ENCODE assay signal across 8 cellular contexts in genomic region chr6:144653885-144654505, GRCh38.
DNase-seq lines count a peak whose midpoint lies in the region; ATAC-seq and TF ChIP-seq lines count a peak whose summit lies in the region.

No MANE protein-coding gene starts in this region.

- H3K27me3 Mint-ChIP-seq in activated CD4-positive, alpha-beta T cell treated with anti-CD3 and anti-CD28 coated beads for 36 hours = no peaks in the 10 kb centered on the region

- CTCF ChIA-PET in activated CD4-positive, alpha-beta T cell treated with anti-CD3 and anti-CD28 coated beads for 36 hours (lab: Charles Lee) = interaction anchor here (1.0 to 1.5 kb wide), 3 partner anchors 9 to 70 kb away, joined by 3 to 4 read pairs (median 3); no protein-coding TSS in a partner anchor

- no peaks in the 10 kb centered on the region for H3K27me3 ChIP-seq in spleen (replicated peaks in 1 of 7)
- H3K27me3 ChIP-seq in body of pancreas = no peaks in the 10 kb centered on the region
- H3K27me3 ChIP-seq in esophagus squamous epithelium = no peaks in the 10 kb centered on the region

- POLR2A ChIA-PET in activated CD4-positive, alpha-beta T cell treated with anti-CD3 and anti-CD28 coated beads for 36 hours (lab: Charles Lee) = no interaction called here

- peaks cover 8 to 64% (median 43%) of the 10 kb centered on the region in 6 donors for H3K4me1 ChIP-seq in spleen
- peaks cover 62% of the 10 kb centered on the region for H3K4me1 ChIP-seq in body of pancreas
- H3K4me1 ChIP-seq in esophagus squamous epithelium = peaks cover 0 to 25% (median 11%) of the 10 kb centered on the region in 3 donors

- TF ChIP-seq CTCF in spleen (IDR thresholded peaks at IDR 0.05 in 8 of 11, conservative IDR thresholded peaks at IDR 0.05 in 3 of 11) (no peak), body of pancreas (IDR thresholded peaks at IDR 0.05) (no peak), esophagus squamous epithelium (IDR thresholded peaks at IDR 0.05) (no peak)

- H3K9me3 ChIP-seq in KOPT-K1 (ENCODE audit: insufficient read depth, low read length, poor library complexity, severe bottlenecking) = peaks cover 7% of the 10 kb centered on the region
- no peaks in the 10 kb centered on the region for H3K9me3 ChIP-seq in spleen
- H3K9me3 ChIP-seq in body of pancreas = no peaks in the 10 kb centered on the region
- no peaks in the 10 kb centered on the region for H3K9me3 ChIP-seq in esophagus squamous epithelium

- peak overlapping the region; percentile 24 for H3K27ac ChIP-seq in KOPT-K1 (ENCODE audit: low read depth, low read length, poor library complexity, severe bottlenecking)
- H3K27ac ChIP-seq in spleen = peak overlapping the region in 7 of 8 donors; percentile 11 to 69 (median 56)
- peak overlapping the region in 2 of 4 donors; percentile 38 to 54 for H3K27ac ChIP-seq in body of pancreas
- H3K27ac ChIP-seq in esophagus squamous epithelium = no peak overlapping the region

- H3K4me3 ChIP-seq in spleen (peak overlapping the region in 1 of 8 donors; percentile 12), body of pancreas (no peak overlapping the region), esophagus squamous epithelium (no peak overlapping the region)

- peaks cover 42% of the 10 kb centered on the region for H3K4me1 Mint-ChIP-seq in activated CD4-positive, alpha-beta T cell treated with anti-CD3 and anti-CD28 coated beads for 36 hours

- 31 to 44% (median 41%) methylated on average over 6 of the region's 6 CpGs for WGBS in spleen, 5 donors
- WGBS in body of pancreas, 2 donors = 13 to 24% methylated on average over 6 of the region's 6 CpGs
- WGBS in esophagus squamous epithelium, 2 donors = 40 to 43% methylated on average over 6 of the region's 6 CpGs

- TF ChIP-seq POLR2A in spleen (IDR thresholded peaks at IDR 0.05) (no peak), body of pancreas (IDR thresholded peaks at IDR 0.05) (no peak), esophagus squamous epithelium (IDR thresholded peaks at IDR 0.05) (no peak)

- DNase-seq in activated CD4-positive, alpha-beta T cell treated with anti-CD3 and anti-CD28 coated beads for 36 hours = no peak
- DNase-seq in activated CD4-positive, alpha-beta T cell treated with anti-CD3 and anti-CD28 coated beads for 4 hours = no peak
- DNase-seq in spleen (no peak), body of pancreas (no peak), esophagus squamous epithelium (lab: John Stamatoyannopoulos, UW) (no peak), NCI-H128 (lab: John Stamatoyannopoulos, UW; ENCODE audit: unreplicated experiment) (no peak)

- peak overlapping the region; percentile 39 for H3K27ac Mint-ChIP-seq in activated CD4-positive, alpha-beta T cell treated with anti-CD3 and anti-CD28 coated beads for 36 hours

- intact Hi-C loops in activated CD4-positive, alpha-beta T cell treated with anti-CD3 and anti-CD28 coated beads for 36 hours (cut with DNase I, micrococcal nuclease) = loop anchor here (2.0 to 5.0 kb wide), 2 partner anchors 57 kb away; no protein-coding TSS in a partner anchor
- intact Hi-C loops in spleen (cut with DNase I; ENCODE audit: low total_unique reads) = no loop called here
- intact Hi-C loops in body of pancreas (cut with DNase I) = no loop called here
- intact Hi-C loops in esophagus squamous epithelium (cut with DNase I) = no loop called here

- ATAC-seq in activated CD4-positive, alpha-beta T cell treated with anti-CD3 and anti-CD28 coated beads for 36 hours = peak; percentile 79
- ATAC-seq in HG02571 (IDR thresholded peaks at IDR 0.05; ENCODE audit: unreplicated experiment) = peak; percentile 96
- ATAC-seq in body of pancreas = no peak

- no peaks in the 10 kb centered on the region; the same call in 1 of the 2 replicates for H3K36me3 ChIP-seq in KOPT-K1 (ENCODE audit: insufficient read depth, low read length)
- peaks cover 0 to 9% (median 0%) of the 10 kb centered on the region in 6 donors for H3K36me3 ChIP-seq in spleen
- H3K36me3 ChIP-seq in body of pancreas (replicated peaks in 1 of 2; ENCODE audit: insufficient read depth in 1 of 2, low read depth in 2 of 2) = no peaks in the 10 kb centered on the region
- no peaks in the 10 kb centered on the region for H3K36me3 ChIP-seq in esophagus squamous epithelium

- H3K36me3 Mint-ChIP-seq in activated CD4-positive, alpha-beta T cell treated with anti-CD3 and anti-CD28 coated beads for 36 hours (ENCODE audit: low read depth) = peaks cover 5% of the 10 kb centered on the region

- H3K4me3 Mint-ChIP-seq in activated CD4-positive, alpha-beta T cell treated with anti-CD3 and anti-CD28 coated beads for 36 hours = no peak overlapping the region

- H3K9me3 Mint-ChIP-seq in activated CD4-positive, alpha-beta T cell treated with anti-CD3 and anti-CD28 coated beads for 36 hours (ENCODE audit: low read depth) = peaks cover 4% of the 10 kb centered on the region

Comparison
In these comparisons a context has a peak if more than half of its experiments do, and no peak if none do; other contexts are left out.
1. H3K27ac ChIP-seq: peak in KOPT-K1 (single experiment) and spleen (7 of 8); none in esophagus squamous epithelium (0 of 4).
2. intact Hi-C loops: an anchor here in activated CD4-positive, alpha-beta T cell treated with anti-CD3 and anti-CD28 coated beads for 36 hours (2.0 to 5.0 kb wide); none called in spleen, body of pancreas and esophagus squamous epithelium.